Comparison of ENCODE assay signal across 33 cellular contexts in genomic region chr15:29223640-29224039, GRCh38.
"Had no signal": no experiment of that assay in that cellular context is flagged by ENCODE, and none has a peak within 500 bp of the region (broad histone marks: within the 10 kb centered on the region; RNA-seq: fewer than 3 reads in every experiment).

No MANE protein-coding gene starts in this region.

- H3K4me1 Mint-ChIP-seq: activated B cell treated with CpG ODN at 0.5 μM for 24 hours; activated T-helper 17 cell treated with anti-CD3 and anti-CD28 coated beads, Interleukin-2, amount 50 U/mL, for 72 hours; T-helper 17 cell had no signal

- H3K27me3 ChIP-seq: body of pancreas, colonic mucosa had no signal

- H3K4me1 ChIP-seq: body of pancreas, colonic mucosa had no signal

- H3K4me3 Mint-ChIP-seq: activated B cell treated with CpG ODN at 0.5 μM for 24 hours; activated CD8-positive, alpha-beta T cell treated with anti-CD3 and anti-CD28 coated beads for 36 hours; activated naive CD8-positive, alpha-beta T cell; activated T-cell treated with anti-CD3 and anti-CD28 coated beads, Interleukin-2, amount 50 U/mL, for 4 hours; activated T-helper 17 cell treated with anti-CD3 and anti-CD28 coated beads, Interleukin-2, amount 50 U/mL, for 72 hours; dendritic cell treated with granulocyte-macrophage colony-stimulating factor and Interleukin-4, amounts not matched to agents 40 ng/mL and 50 ng/mL, for 4 days; endodermal cell; T-helper 17 cell; T-helper 2 cell treated with Interferon-gamma antibody and Interleukin-4, amounts not matched to agents 5 μg/mL and 100 μg/mL, for 36 hours had no signal

- FAIRE-seq: frontal cortex had no signal

- H3K9me3 ChIP-seq: body of pancreas, colonic mucosa had no signal

- H3K9me3 Mint-ChIP-seq: activated B cell treated with CpG ODN at 0.5 μM for 24 hours; activated CD8-positive, alpha-beta T cell treated with anti-CD3 and anti-CD28 coated beads for 36 hours; activated T-cell treated with anti-CD3 and anti-CD28 coated beads, Interleukin-2, amount 50 U/mL, for 4 hours; activated T-helper 17 cell treated with anti-CD3 and anti-CD28 coated beads, Interleukin-2, amount 50 U/mL, for 72 hours; dendritic cell treated with granulocyte-macrophage colony-stimulating factor and Interleukin-4, amounts not matched to agents 40 ng/mL and 50 ng/mL, for 4 days; T-helper 2 cell treated with Interferon-gamma antibody and Interleukin-4, amounts not matched to agents 5 μg/mL and 100 μg/mL, for 36 hours had no signal

- H3K27ac ChIP-seq: body of pancreas, colonic mucosa, dorsolateral prefrontal cortex, WERI-Rb-1 had no signal

- H3K4me3 ChIP-seq: body of pancreas, colonic mucosa, dorsolateral prefrontal cortex had no signal

- DNase-seq: activated B cell treated with CpG ODN at 0.5 μM for 24 hours; activated CD4-positive, alpha-beta T cell treated with anti-CD3 and anti-CD28 coated beads for 48 hours; activated CD4-positive, alpha-beta T cell treated with anti-CD3 and anti-CD28 coated beads, Interleukin-2, amount 50 U/mL, for 1 hour; activated CD4-positive, alpha-beta T cell treated with anti-CD3 and anti-CD28 coated beads, Interleukin-2, amount 50 U/mL, for 48 hours; activated CD8-positive, alpha-beta memory T cell treated with anti-CD3 and anti-CD28 coated beads for 24 hours; activated CD8-positive, alpha-beta T cell treated with anti-CD3 and anti-CD28 coated beads for 36 hours; activated effector memory CD4-positive, alpha-beta T cell treated with Interleukin-2 at 50 U/mL for 16 hours; activated gamma-delta T cell treated with Interleukin-2 at 50 U/mL for 16 hours; activated naive CD4-positive, alpha-beta T cell treated with anti-CD3 and anti-CD28 coated beads, Interleukin-2, amount 50 U/mL, for 16 hours; activated naive CD4-positive, alpha-beta T cell treated with Interleukin-2 at 50 U/mL for 16 hours; activated T-cell treated with anti-CD3 and anti-CD28 coated beads, Interleukin-2, amount 50 U/mL, for 4 hours; amniotic stem cell; anterior cingulate cortex; body of pancreas; central memory CD4-positive, alpha-beta T cell; cerebellar nuclear complex; colonic mucosa; dorsolateral prefrontal cortex; effector memory CD4-positive, alpha-beta T cell; endodermal cell; foreskin fibroblast; head of caudate nucleus; T-helper 1 cell; T-helper 17 cell; T1000; WERI-Rb-1 had no signal

- H3K27ac Mint-ChIP-seq: activated B cell treated with CpG ODN at 0.5 μM for 24 hours; activated CD8-positive, alpha-beta T cell treated with anti-CD3 and anti-CD28 coated beads for 36 hours; activated naive CD8-positive, alpha-beta T cell; activated T-helper 17 cell treated with anti-CD3 and anti-CD28 coated beads, Interleukin-2, amount 50 U/mL, for 72 hours; dendritic cell treated with granulocyte-macrophage colony-stimulating factor and Interleukin-4, amounts not matched to agents 40 ng/mL and 50 ng/mL, for 4 days; endodermal cell; T-helper 17 cell; T-helper 2 cell treated with Interferon-gamma antibody and Interleukin-4, amounts not matched to agents 5 μg/mL and 100 μg/mL, for 36 hours had no signal

- H3K36me3 ChIP-seq: colonic mucosa, WERI-Rb-1 had no signal

- ATAC-seq: activated CD4-positive, CD25-positive, alpha-beta regulatory T cell treated with anti-CD3 and anti-CD28 coated beads, Interleukin-2, amount 50 U/mL, for 24 hours; activated CD8-positive, alpha-beta T cell treated with anti-CD3 and anti-CD28 coated beads for 36 hours; activated T-cell treated with anti-CD3 and anti-CD28 coated beads, Interleukin-2, amount 50 U/mL, for 4 hours; activated T-helper 17 cell treated with anti-CD3 and anti-CD28 coated beads, Interleukin-2, amount 50 U/mL, for 72 hours; body of pancreas; esophagus mucosa; T-helper 17 cell had no signal

- H3K36me3 Mint-ChIP-seq: activated naive CD8-positive, alpha-beta T cell had no signal
